Comparison of ENCODE assay signal across 19 cellular contexts in the genomic region with DNA sequence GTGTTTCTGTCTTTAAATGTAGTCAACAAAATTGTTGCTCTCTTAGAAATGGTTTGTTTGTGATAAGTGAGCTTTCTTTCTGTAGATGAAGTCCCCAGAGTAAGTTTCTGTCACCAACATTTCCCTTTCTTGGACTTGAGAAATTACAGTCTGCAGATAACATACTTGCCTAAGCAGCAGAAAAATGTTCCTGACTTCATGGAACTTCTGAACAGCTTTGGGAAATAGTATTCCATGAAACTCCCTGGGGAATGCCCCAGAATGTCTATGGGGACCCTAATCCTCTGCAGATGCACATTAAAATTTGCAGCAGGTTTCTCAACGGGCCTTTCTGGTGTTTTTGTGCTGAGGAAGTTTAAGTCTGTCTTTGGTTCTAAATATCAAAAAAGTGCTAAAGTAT. TPM values are rescaled to one million over a fixed set of nuclear protein-coding genes. Genes with fewer than 3 reads are reported as not detected.
"Had no signal": no experiment of that assay in that cellular context is flagged by ENCODE, and none has a peak within 500 bp of the region (broad histone marks: within the 10 kb centered on the region; RNA-seq: fewer than 3 reads in every experiment).

No MANE protein-coding gene starts in this region.

- DNase-seq: activated CD4-positive, alpha-beta T cell treated with anti-CD3 and anti-CD28 coated beads, Interleukin-2, amount 50 U/mL, for 48 hours; activated gamma-delta T cell treated with Interleukin-2 at 50 U/mL for 16 hours; activated T-cell treated with anti-CD3 and anti-CD28 coated beads for 4 hours; effector memory CD8-positive, alpha-beta T cell; foreskin melanocyte; glutamatergic neuron; mammary epithelial cell; right cardiac atrium; stimulated activated CD4-positive, alpha-beta T cell treated with anti-CD3 and anti-CD28 coated beads, Interleukin-15, amount 100 ng/mL, for 24 hours; stimulated activated CD4-positive, alpha-beta T cell treated with anti-CD3 and anti-CD28 coated beads, Interleukin-4, amount 100 ng/mL, for 1 hour; stimulated activated naive CD8-positive, alpha-beta T cell treated with anti-CD3 and anti-CD28 coated beads, Interleukin-15, amount 100 ng/mL, for 72 hours; transverse colon; uterus had no signal

- H3K36me3 Mint-ChIP-seq: activated naive CD4-positive, alpha-beta T cell treated with anti-CD3 and anti-CD28 coated beads, Interleukin-2, amount 50 U/mL, for 72 hours had no signal

- H3K27ac ChIP-seq: prostate gland, skin epidermis, suprapubic skin, transverse colon, uterus had no signal

- H3K27me3 Mint-ChIP-seq: effector memory CD8-positive, alpha-beta T cell; stimulated activated naive CD8-positive, alpha-beta T cell treated with anti-CD3 and anti-CD28 coated beads, Interleukin-15, amount 100 ng/mL, for 72 hours had no signal

- H3K27ac Mint-ChIP-seq: activated T-helper 1 cell treated with anti-CD3 and anti-CD28 coated beads, Interleukin-12 subunit alpha, Interleukin-12 subunit beta, Interleukin-2, Interleukin-4 antibody, amounts not matched to agents 30 ng/mL and 10 ng/mL and 1 ng/mL, durations not matched to agents 14 hours and 24 hours and 36 hours; effector memory CD8-positive, alpha-beta T cell; stimulated activated naive CD8-positive, alpha-beta T cell treated with anti-CD3 and anti-CD28 coated beads, Interleukin-15, amount 100 ng/mL, for 72 hours had no signal

- ATAC-seq: activated naive CD4-positive, alpha-beta T cell treated with anti-CD3 and anti-CD28 coated beads, Interleukin-2, amount 50 U/mL, for 72 hours; effector memory CD8-positive, alpha-beta T cell; stimulated activated naive CD8-positive, alpha-beta T cell treated with anti-CD3 and anti-CD28 coated beads, Interleukin-15, amount 100 ng/mL, for 72 hours had no signal

- H3K9me3 ChIP-seq: prostate gland, suprapubic skin, transverse colon, uterus had no signal

- H3K4me1 Mint-ChIP-seq: neural crest cell; stimulated activated naive CD8-positive, alpha-beta T cell treated with anti-CD3 and anti-CD28 coated beads, Interleukin-15, amount 100 ng/mL, for 72 hours had no signal

- H3K36me3 ChIP-seq: prostate gland, suprapubic skin, transverse colon, uterus had no signal

- H3K4me3 ChIP-seq: prostate gland, skin epidermis, suprapubic skin, transverse colon, uterus had no signal

- H3K4me1 ChIP-seq: prostate gland, suprapubic skin, uterus had no signal

- H3K27me3 ChIP-seq: suprapubic skin, transverse colon, uterus had no signal

- H3K4me3 Mint-ChIP-seq: activated T-helper 1 cell treated with anti-CD3 and anti-CD28 coated beads, Interleukin-12 subunit alpha, Interleukin-12 subunit beta, Interleukin-2, Interleukin-4 antibody, amounts not matched to agents 30 ng/mL and 10 ng/mL and 1 ng/mL, durations not matched to agents 14 hours and 24 hours and 36 hours; effector memory CD8-positive, alpha-beta T cell; neural crest cell; stimulated activated naive CD8-positive, alpha-beta T cell treated with anti-CD3 and anti-CD28 coated beads, Interleukin-15, amount 100 ng/mL, for 72 hours had no signal

- H3K9me3 Mint-ChIP-seq: activated naive CD4-positive, alpha-beta T cell treated with anti-CD3 and anti-CD28 coated beads, Interleukin-2, amount 50 U/mL, for 72 hours; activated T-helper 1 cell treated with anti-CD3 and anti-CD28 coated beads, Interleukin-12 subunit alpha, Interleukin-12 subunit beta, Interleukin-2, Interleukin-4 antibody, amounts not matched to agents 30 ng/mL and 10 ng/mL and 1 ng/mL, durations not matched to agents 14 hours and 24 hours and 36 hours; effector memory CD8-positive, alpha-beta T cell; neural crest cell; stimulated activated naive CD8-positive, alpha-beta T cell treated with anti-CD3 and anti-CD28 coated beads, Interleukin-15, amount 100 ng/mL, for 72 hours had no signal

RNA-seq across cellular contexts. Expression of a gene that starts 38.6 kb away (rescaled TPM):
- polyA plus RNA-seq: right cardiac atrium had no signal
